In genomic region chr4:6959261-6959660, GRCh38 we compare ENCODE assay signal across 22 cellular contexts.
"Had no signal": no experiment of that assay in that cellular context is flagged by ENCODE, and none has a peak within 500 bp of the region (broad histone marks: within the 10 kb centered on the region; RNA-seq: fewer than 3 reads in every experiment).

No MANE protein-coding gene starts in this region.

- H3K9me3 ChIP-seq: ascending aorta, esophagus muscularis mucosa, sigmoid colon, vagina had no signal

- ATAC-seq: activated CD4-positive, alpha-beta T cell treated with anti-CD3 and anti-CD28 coated beads for 36 hours; stimulated activated memory B cell treated with anti-CD40 and anti-IgM and Interleukin-4, amounts not matched to agents 10 μg/mL and 1 μg/mL and 100 μg/mL, for 72 hours; T-cell had no signal

- DNase-seq: activated B cell treated with CpG ODN at 0.5 μM for 24 hours; activated CD4-positive, alpha-beta T cell treated with anti-CD3 and anti-CD28 coated beads for 36 hours; activated CD4-positive, alpha-beta T cell treated with anti-CD3 and anti-CD28 coated beads, Interleukin-2, amount 50 U/mL, for 4 hours; activated gamma-delta T cell treated with Interleukin-2 at 50 U/mL for 16 hours; brain microvascular endothelial cell; central memory CD4-positive, alpha-beta T cell; dermis blood vessel endothelial cell; effector CD8-positive, alpha-beta T cell; hypothalamus; nephron progenitor cell; occipital lobe; sigmoid colon; stimulated activated CD4-positive, alpha-beta T cell treated with anti-CD3 and anti-CD28 coated beads, Interleukin-15, amount 100 ng/mL, for 24 hours; T-cell had no signal

- H3K36me3 ChIP-seq: ascending aorta, brain microvascular endothelial cell, sigmoid colon, vagina had no signal

- H3K4me2 ChIP-seq: smooth muscle cell had no signal

- H3K27ac ChIP-seq: ascending aorta, brain microvascular endothelial cell, esophagus muscularis mucosa, sigmoid colon, vagina had no signal

- H3K9me3 Mint-ChIP-seq: activated B cell treated with CpG ODN at 0.5 μM for 24 hours; activated naive CD4-positive, alpha-beta T cell treated with anti-CD3 and anti-CD28 coated beads, Interleukin-2, amount 50 U/mL, for 24 hours; memory B cell; nephron progenitor cell; stimulated activated memory B cell treated with anti-CD40 and anti-IgM and Interleukin-4, amounts not matched to agents 10 μg/mL and 1 μg/mL and 100 μg/mL, for 72 hours; T-cell; type B pancreatic cell had no signal

- H3K27ac Mint-ChIP-seq: activated B cell treated with CpG ODN at 0.5 μM for 24 hours; activated CD4-positive, alpha-beta T cell treated with anti-CD3 and anti-CD28 coated beads for 36 hours; activated naive CD4-positive, alpha-beta T cell treated with anti-CD3 and anti-CD28 coated beads, Interleukin-2, amount 50 U/mL, for 24 hours; memory B cell; nephron progenitor cell; stimulated activated memory B cell treated with anti-CD40 and anti-IgM and Interleukin-4, amounts not matched to agents 10 μg/mL and 1 μg/mL and 100 μg/mL, for 72 hours; T-cell; type B pancreatic cell had no signal

- H3K4me3 ChIP-seq: ascending aorta, esophagus muscularis mucosa, sigmoid colon, smooth muscle cell, vagina had no signal

- H3K4me3 Mint-ChIP-seq: activated B cell treated with CpG ODN at 0.5 μM for 24 hours; activated CD4-positive, alpha-beta T cell treated with anti-CD3 and anti-CD28 coated beads for 36 hours; activated naive CD4-positive, alpha-beta T cell treated with anti-CD3 and anti-CD28 coated beads, Interleukin-2, amount 50 U/mL, for 24 hours; memory B cell; nephron progenitor cell; stimulated activated memory B cell treated with anti-CD40 and anti-IgM and Interleukin-4, amounts not matched to agents 10 μg/mL and 1 μg/mL and 100 μg/mL, for 72 hours; T-cell; type B pancreatic cell had no signal

- H3K27me3 Mint-ChIP-seq: activated B cell treated with CpG ODN at 0.5 μM for 24 hours; activated CD4-positive, alpha-beta T cell treated with anti-CD3 and anti-CD28 coated beads for 36 hours; activated naive CD4-positive, alpha-beta T cell treated with anti-CD3 and anti-CD28 coated beads, Interleukin-2, amount 50 U/mL, for 24 hours; memory B cell; stimulated activated memory B cell treated with anti-CD40 and anti-IgM and Interleukin-4, amounts not matched to agents 10 μg/mL and 1 μg/mL and 100 μg/mL, for 72 hours; T-cell; type B pancreatic cell had no signal

- H3K27me3 ChIP-seq: ascending aorta, brain microvascular endothelial cell, esophagus muscularis mucosa, sigmoid colon, vagina had no signal

- H3K4me1 ChIP-seq: ascending aorta, sigmoid colon had no signal

- H3K36me3 Mint-ChIP-seq: activated naive CD4-positive, alpha-beta T cell treated with anti-CD3 and anti-CD28 coated beads, Interleukin-2, amount 50 U/mL, for 24 hours; memory B cell; stimulated activated memory B cell treated with anti-CD40 and anti-IgM and Interleukin-4, amounts not matched to agents 10 μg/mL and 1 μg/mL and 100 μg/mL, for 72 hours; type B pancreatic cell had no signal
